ENCODE assay signal across 9 cellular contexts in genomic region chr20:20369353-20370086, GRCh38. TPM values are rescaled to one million over a fixed set of nuclear protein-coding genes. Genes with fewer than 3 reads are reported as not detected.
DNase-seq lines count a peak whose midpoint lies in the region; ATAC-seq and TF ChIP-seq lines count a peak whose summit lies in the region.
"Had no signal": no experiment of that assay in that cellular context is flagged by ENCODE, and none has a peak within 500 bp of the region (broad histone marks: within the 10 kb centered on the region; RNA-seq: fewer than 3 reads in every experiment).

No MANE protein-coding gene starts in this region.

- TF ChIP-seq CTCF in LNCAP (IDR thresholded peaks at IDR 0.05) (peak; percentile 52), ascending aorta (IDR thresholded peaks at IDR 0.05) (no peak), mucosa of descending colon (IDR thresholded peaks at IDR 0.05) (no peak)

- intact Hi-C loops in ascending aorta (cut with DNase I), result loop anchor here (10.0 kb wide), 1 partner anchor 285 kb away; no protein-coding TSS in a partner anchor
- intact Hi-C loops in mucosa of descending colon (cut with DNase I, micrococcal nuclease), result loop anchor here in 1 of 2 donors (10.0 kb wide), 1 partner anchor 205 kb away; no protein-coding TSS in a partner anchor

- H3K36me3 ChIP-seq in ascending aorta (no peaks in the 10 kb centered on the region), mucosa of descending colon (ENCODE audit: low read depth) (no peaks in the 10 kb centered on the region)

- peaks cover 7 to 11% of the 10 kb centered on the region in 2 donors for H3K4me1 ChIP-seq in ascending aorta
- H3K4me1 ChIP-seq in mucosa of descending colon (ENCODE audit: low read depth), result peaks cover 24% of the 10 kb centered on the region

- no peak overlapping the region for H3K27ac ChIP-seq in ascending aorta

- H3K4me3 ChIP-seq in ascending aorta, result peak overlapping the region; percentile 43 to 55
- H3K4me3 ChIP-seq in mucosa of descending colon, result no peak overlapping the region

- H3K27me3 ChIP-seq in ascending aorta, result peaks cover 12% of the 10 kb centered on the region

- ATAC-seq in mucosa of descending colon (peak; percentile 87), HG03565 (IDR thresholded peaks at IDR 0.05; ENCODE audit: unreplicated experiment) (no peak), GM21515 (IDR thresholded peaks at IDR 0.05; ENCODE audit: unreplicated experiment) (no peak), HG02884 (IDR thresholded peaks at IDR 0.05; ENCODE audit: unreplicated experiment) (no peak)

- peak; percentile 57 for DNase-seq in DMS53 treated with DMSO at 0.1 percent for 48 hours (lab: John Stamatoyannopoulos, UW; ENCODE audit: unreplicated experiment)
- no peak for DNase-seq in ascending aorta (ENCODE audit: low spot score in 2 of 2)
- peak in 2 of 3 donors; percentile 57 to 76 for DNase-seq in mucosa of descending colon
- DNase-seq in NCI-H446 treated with DMSO at 0.1 percent for 48 hours (lab: John Stamatoyannopoulos, UW), result no peak

- H3K9me3 ChIP-seq in ascending aorta (no peaks in the 10 kb centered on the region), mucosa of descending colon (no peaks in the 10 kb centered on the region)

RNA-seq across cellular contexts. Expression of gene INSM1, which starts 1.6 kb away (rescaled TPM):
- total RNA-seq in ascending aorta, result not detected
- 1 to 10 TPM in 2 of 3 donors, under 1 TPM in 1; 0.73 to 6.3 (median 2.8) TPM for total RNA-seq in mucosa of descending colon
- total RNA-seq: HT1080 had no signal

Comparison
In these comparisons a context has a peak if more than half of its experiments do, and no peak if none do; other contexts are left out.
1. DNase-seq: peak in DMS53 treated with DMSO at 0.1 percent for 48 hours (single experiment) and mucosa of descending colon (2 of 3); none in ascending aorta (0 of 2) and NCI-H446 treated with DMSO at 0.1 percent for 48 hours (single experiment).